In the genomic region with DNA sequence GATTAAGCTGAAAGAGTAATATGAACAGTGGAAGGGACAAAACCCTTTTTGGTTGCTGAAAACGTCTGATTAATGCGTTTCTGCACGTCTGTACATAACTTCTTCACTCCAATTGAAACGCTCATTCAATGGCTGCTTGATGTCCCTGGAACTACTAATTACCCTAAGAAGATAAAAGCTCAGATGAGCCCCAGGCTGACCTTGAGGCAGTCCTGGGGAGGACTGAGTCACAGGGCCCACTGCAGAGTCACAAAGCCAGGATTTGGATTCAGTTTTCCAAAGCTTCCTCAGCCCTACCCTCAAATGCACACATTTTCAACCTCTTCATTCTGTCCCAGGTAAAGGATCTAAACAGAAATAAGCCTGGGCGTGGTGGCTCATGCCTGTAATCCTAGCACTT, we compare ENCODE assay signal across 20 cellular contexts.
DNase-seq lines count a peak whose midpoint lies in the region; ATAC-seq and TF ChIP-seq lines count a peak whose summit lies in the region.
"Had no signal": no experiment of that assay in that cellular context is flagged by ENCODE, and none has a peak within 500 bp of the region (broad histone marks: within the 10 kb centered on the region; RNA-seq: fewer than 3 reads in every experiment).

No MANE protein-coding gene starts in this region.

- CTCF ChIA-PET in IMR-90 (lab: Yijun Ruan, JAX): no interaction called here

- POLR2A ChIA-PET in IMR-90 (lab: Charles Lee; ENCODE audit: unreplicated experiment): no interaction called here

- H2BK120ac ChIP-seq in IMR-90 (ENCODE audit: low read depth, low read length): no peak overlapping the region; the same call in 1 of the 2 replicates
- H2BK120ac ChIP-seq in trophoblast cell (ENCODE audit: insufficient read depth, low read length, poor library complexity): no peak overlapping the region

- H3K18ac ChIP-seq in IMR-90 (ENCODE audit: low read depth, low read length): no peak overlapping the region
- H3K18ac ChIP-seq in trophoblast cell (ENCODE audit: low read length): no peak overlapping the region

- in situ Hi-C loops in IMR-90 (cut with MboI; ENCODE audit: low sequenced_read_pairs): no loop called here

- dilution Hi-C loops in IMR-90 (cut with HindIII; ENCODE audit: low sequenced_read_pairs, unreplicated experiment): no loop called here

- H3K79me1 ChIP-seq in IMR-90 (ENCODE audit: low read depth in 1 of 2, low read length in 2 of 2) (no peaks in the 10 kb centered on the region), trophoblast cell (ENCODE audit: low read length) (no peaks in the 10 kb centered on the region)

- no peak overlapping the region for H3K56ac ChIP-seq in IMR-90 (ENCODE audit: extremely low read depth, insufficient read depth, low read length)

- H3K9ac ChIP-seq in IMR-90 (ENCODE audit: low read depth, low read length) (no peak overlapping the region), trophoblast cell (ENCODE audit: low read length) (no peak overlapping the region)
- H3K9ac ChIP-seq: BLaER1 had no signal

- no peak overlapping the region for H2BK12ac ChIP-seq in trophoblast cell (ENCODE audit: low read length)

- DNase-seq in CD14-positive monocyte (ENCODE audit: low spot score) (no peak), ELR (ENCODE audit: low read depth) (peak; percentile 9), IMR-90 (no peak), trophoblast cell (peak; percentile 84 to 92), sciatic nerve (ENCODE audit: low spot score) (no peak)
- DNase-seq in natural killer cell treated with Interleukin-12 subunit alpha and Interleukin-12 subunit beta and Interleukin-15 and Interleukin-18, amount 100 ng/mL, for 72 hours (ENCODE audit: low spot score): no peak
- DNase-seq in activated CD4-positive, CD25-positive, alpha-beta regulatory T cell treated with anti-CD3 and anti-CD28 coated beads, Interleukin-2, amount 50 U/mL, for 72 hours: no peak
- DNase-seq: CD4-positive, alpha-beta T cell; CD8-positive, alpha-beta memory T cell; DMS 273 treated with DMSO at 0.1 percent for 48 hours; DMS79; GDM1; H7; HCEC 1CT had no signal

- no peak overlapping the region for H4K91ac ChIP-seq in IMR-90 (ENCODE audit: insufficient read depth, low read depth, low read length)
- no peak overlapping the region for H4K91ac ChIP-seq in trophoblast cell (ENCODE audit: low read depth, low read length)

- no peak overlapping the region for H3K23ac ChIP-seq in IMR-90 (ENCODE audit: low read depth, low read length)
- H3K23ac ChIP-seq in trophoblast cell (ENCODE audit: low read length): no peak overlapping the region

- H2AK9ac ChIP-seq in IMR-90 (replicated peaks; ENCODE audit: low read depth, low read length, poor library complexity): no peak overlapping the region

- H4K20me1 ChIP-seq in IMR-90 (ENCODE audit: insufficient read depth, low read length): no peaks in the 10 kb centered on the region
- H4K20me1 ChIP-seq: BLaER1 had no signal

- H2BK5ac ChIP-seq in IMR-90 (ENCODE audit: low read depth, low read length, poor library complexity, severe bottlenecking): no peak overlapping the region
- no peak overlapping the region for H2BK5ac ChIP-seq in trophoblast cell (ENCODE audit: low read depth, low read length, poor library complexity)

- WGBS in IMR-90 (ENCODE audit: extremely low coverage in 2 of 2, insufficient read length in 1 of 2), 2 experiments: 50% methylated on average over 1 of the region's 5 CpGs; no CpG with 5 or more reads in 1 of the 2 experiments
- no CpG with 5 or more reads among the region's 5 CpGs for WGBS in trophoblast cell (ENCODE audit: extremely low coverage, insufficient coverage, insufficient read length)

- peaks cover 0 to 6% (median 1%) of the 10 kb centered on the region in 7 donors for H3K9me3 Mint-ChIP-seq in CD14-positive monocyte
- H3K9me3 Mint-ChIP-seq in natural killer cell treated with Interleukin-12 subunit alpha and Interleukin-12 subunit beta and Interleukin-15 and Interleukin-18, amount 100 ng/mL, for 72 hours: no peaks in the 10 kb centered on the region
- H3K9me3 Mint-ChIP-seq: CD4-positive, alpha-beta T cell; CD8-positive, alpha-beta memory T cell had no signal

- H3K36me3 ChIP-seq in IMR-90 (ENCODE audit: control insufficient read depth, insufficient read depth, low read length): no peaks in the 10 kb centered on the region
- H3K36me3 ChIP-seq in trophoblast cell (ENCODE audit: control insufficient read depth in 1 of 2, insufficient read depth in 2 of 2, low read length in 2 of 2): no peaks in the 10 kb centered on the region
- H3K36me3 ChIP-seq: BLaER1 had no signal

- no TSS peak for BruUV-seq in IMR-90 (replicated peaks; lab: Mats Ljungman, UMichigan)

- TF ChIP-seq RAD21 in IMR-90 (IDR thresholded peaks at IDR 0.05; ENCODE audit: low read length): no peak

- no peak overlapping the region for H3K14ac ChIP-seq in IMR-90 (replicated peaks; ENCODE audit: low read depth, low read length)
- no peak overlapping the region for H3K14ac ChIP-seq in trophoblast cell (ENCODE audit: low read length)

- intact Hi-C loops in CD14-positive monocyte (cut with micrococcal nuclease): loop anchor here (5.0 to 10.0 kb wide), 2 partner anchors 43 to 95 kb away; no protein-coding TSS in a partner anchor
- intact Hi-C loops in IMR-90 (cut with micrococcal nuclease): no loop called here
- intact Hi-C loops in sciatic nerve (cut with DNase I): no loop called here

- H3K36me3 Mint-ChIP-seq in CD14-positive monocyte: no peaks in the 10 kb centered on the region
- H3K36me3 Mint-ChIP-seq in natural killer cell treated with Interleukin-12 subunit alpha and Interleukin-12 subunit beta and Interleukin-15 and Interleukin-18, amount 100 ng/mL, for 72 hours: no peaks in the 10 kb centered on the region
- H3K36me3 Mint-ChIP-seq: CD8-positive, alpha-beta memory T cell had no signal

- H3K4me3 ChIP-seq in IMR-90 (ENCODE audit: insufficient read depth, low read depth, low read length): no peak overlapping the region
- no peak overlapping the region for H3K4me3 ChIP-seq in trophoblast cell (ENCODE audit: low read depth, low read length)
- H3K4me3 ChIP-seq: BLaER1, GM12878 had no signal

- H2AK5ac ChIP-seq in IMR-90 (ENCODE audit: low read depth, low read length): no peak overlapping the region
- no peak overlapping the region for H2AK5ac ChIP-seq in trophoblast cell (ENCODE audit: low read length)

- no peak for TF ChIP-seq POLR2A in IMR-90 (IDR thresholded peaks at IDR 0.05; ENCODE audit: low read depth, low read length)

- H2AFZ ChIP-seq in IMR-90 (replicated peaks; ENCODE audit: low read length, poor library complexity): peak overlapping the region; percentile 26
- no peak overlapping the region for H2AFZ ChIP-seq in trophoblast cell (ENCODE audit: insufficient read depth, low read length, poor library complexity)

- H4K8ac ChIP-seq in IMR-90 (ENCODE audit: low read depth in 2 of 2, low read length in 2 of 2): no peak overlapping the region; a peak in 1 of 4 replicates
- H4K8ac ChIP-seq in trophoblast cell (ENCODE audit: low read depth, low read length): no peak overlapping the region

- H3K27me3 Mint-ChIP-seq in CD14-positive monocyte (ENCODE audit: low read depth in 3 of 3): peaks cover 2 to 9% (median 5%) of the 10 kb centered on the region in 3 donors
- peaks cover 9 to 15% of the 10 kb centered on the region in 2 donors for H3K27me3 Mint-ChIP-seq in natural killer cell treated with Interleukin-12 subunit alpha and Interleukin-12 subunit beta and Interleukin-15 and Interleukin-18, amount 100 ng/mL, for 72 hours
- H3K27me3 Mint-ChIP-seq: CD4-positive, alpha-beta T cell had no signal

- H3K4me1 ChIP-seq in IMR-90 (ENCODE audit: control insufficient read depth, insufficient read depth, low read length) (peaks cover 12% of the 10 kb centered on the region), trophoblast cell (ENCODE audit: control insufficient read depth in 1 of 2, insufficient read depth in 2 of 2, low read length in 2 of 2) (peaks cover 1 to 3% of the 10 kb centered on the region in 2 experiments)

- no peaks in the 10 kb centered on the region for H3K9me3 ChIP-seq in IMR-90 (ENCODE audit: control insufficient read depth, insufficient read depth, low read length)
- peaks cover 2% of the 10 kb centered on the region for H3K9me3 ChIP-seq in trophoblast cell (ENCODE audit: insufficient read depth, low read depth, low read length)

- H4K12ac ChIP-seq in trophoblast cell (ENCODE audit: low read depth, low read length): no peak overlapping the region

- H3K4me3 Mint-ChIP-seq in CD14-positive monocyte: peak overlapping the region; percentile 51 to 62
- H3K4me3 Mint-ChIP-seq in natural killer cell treated with Interleukin-12 subunit alpha and Interleukin-12 subunit beta and Interleukin-15 and Interleukin-18, amount 100 ng/mL, for 72 hours: no peak overlapping the region
- H3K4me3 Mint-ChIP-seq: B cell; CD4-positive, alpha-beta T cell; CD8-positive, alpha-beta memory T cell had no signal

- peak overlapping the region; percentile 35 to 91 (median 73) for H3K27ac Mint-ChIP-seq in CD14-positive monocyte
- no peak overlapping the region for H3K27ac Mint-ChIP-seq in natural killer cell treated with Interleukin-12 subunit alpha and Interleukin-12 subunit beta and Interleukin-15 and Interleukin-18, amount 100 ng/mL, for 72 hours
- H3K27ac Mint-ChIP-seq: B cell; CD4-positive, alpha-beta T cell; CD8-positive, alpha-beta memory T cell had no signal

- H3K4me2 ChIP-seq in IMR-90 (ENCODE audit: low read depth, low read length): no peak overlapping the region
- H3K4me2 ChIP-seq in trophoblast cell (ENCODE audit: low read length): no peak overlapping the region
- H3K4me2 ChIP-seq: BLaER1 had no signal

- H3K27ac ChIP-seq in IMR-90 (ENCODE audit: insufficient read depth, low read length): no peak overlapping the region
- no peak overlapping the region for H3K27ac ChIP-seq in trophoblast cell (ENCODE audit: low read depth, low read length)
- H3K27ac ChIP-seq: 22Rv1, BLaER1, C4-2B had no signal

- H3K27me3 ChIP-seq in IMR-90 (ENCODE audit: control insufficient read depth, insufficient read depth, low read length) (no peaks in the 10 kb centered on the region), trophoblast cell (ENCODE audit: insufficient read depth, low read length) (no peaks in the 10 kb centered on the region)
- H3K27me3 ChIP-seq: BLaER1 had no signal

- 0 out of 2 replicates have a peak, but pooled peaks cover 5% of the 10 kb centered on the region for H3K9me1 ChIP-seq in IMR-90 (ENCODE audit: insufficient read depth, low read length)

- ATAC-seq in IMR-90 (ENCODE audit: low read depth) (no peak), sciatic nerve (no peak), GM19455 (IDR thresholded peaks at IDR 0.05; ENCODE audit: unreplicated experiment) (no peak)
- ATAC-seq in natural killer cell treated with Interleukin-12 subunit alpha and Interleukin-12 subunit beta and Interleukin-15 and Interleukin-18, amount 100 ng/mL, for 72 hours: no peak
- ATAC-seq: GM12878 had no signal

- no peak for TF ChIP-seq CTCF in CD14-positive monocyte (IDR thresholded peaks at IDR 0.05)
- no peak for TF ChIP-seq CTCF in IMR-90 (conservative IDR thresholded peaks at IDR 0.05; ENCODE audit: low read depth, low read length)

- H3K79me2 ChIP-seq in trophoblast cell (ENCODE audit: control insufficient read depth, insufficient read depth, low read length, poor library complexity): no peaks in the 10 kb centered on the region

- no peak overlapping the region for H4K5ac ChIP-seq in IMR-90 (ENCODE audit: low read depth, low read length)

- H3K4ac ChIP-seq in IMR-90 (ENCODE audit: low read depth, low read length) (no peak overlapping the region), trophoblast cell (ENCODE audit: low read depth, low read length) (no peak overlapping the region)

- no peak overlapping the region for H2BK20ac ChIP-seq in IMR-90 (ENCODE audit: low read depth, low read length)

- H3K4me1 Mint-ChIP-seq in CD14-positive monocyte: peaks cover 49% of the 10 kb centered on the region
- H3K4me1 Mint-ChIP-seq in natural killer cell treated with Interleukin-12 subunit alpha and Interleukin-12 subunit beta and Interleukin-15 and Interleukin-18, amount 100 ng/mL, for 72 hours (ENCODE audit: low read depth in 2 of 2): no peaks in the 10 kb centered on the region
- H3K4me1 Mint-ChIP-seq: CD8-positive, alpha-beta memory T cell had no signal

- no peak overlapping the region for H2BK15ac ChIP-seq in IMR-90 (ENCODE audit: low read depth, low read length)

Comparison
In these comparisons a context has a peak if more than half of its experiments do, and no peak if none do; other contexts are left out.
1. DNase-seq: peak in ELR (single experiment) and trophoblast cell (2 of 2); none in CD14-positive monocyte (single experiment), IMR-90 (single experiment), natural killer cell treated with Interleukin-12 subunit alpha and Interleukin-12 subunit beta and Interleukin-15 and Interleukin-18, amount 100 ng/mL, for 72 hours (single experiment), activated CD4-positive, CD25-positive, alpha-beta regulatory T cell treated with anti-CD3 and anti-CD28 coated beads, Interleukin-2, amount 50 U/mL, for 72 hours (single experiment) and sciatic nerve (single experiment).
2. H3K27ac Mint-ChIP-seq: peak in CD14-positive monocyte (7 of 7); none in natural killer cell treated with Interleukin-12 subunit alpha and Interleukin-12 subunit beta and Interleukin-15 and Interleukin-18, amount 100 ng/mL, for 72 hours (0 of 2).
3. intact Hi-C loops: an anchor here in CD14-positive monocyte (5.0 to 10.0 kb wide); none called in IMR-90 and sciatic nerve.